ENCODE assay signal across 8 cellular contexts in genomic region chr1:88683848-88684481, GRCh38. TPM values are rescaled to one million over a fixed set of nuclear protein-coding genes. Genes with fewer than 3 reads are reported as not detected.
A peak's percentile ranks its signal among the peaks of the same experiment; 100 is the strongest.
DNase-seq lines count a peak whose midpoint lies in the region; ATAC-seq and TF ChIP-seq lines count a peak whose summit lies in the region.

TSS of gene PKN2 (plus strand) at chr1:88684273. CDS start at chr1:88684581, 308 bp downstream.

- no peaks in the 10 kb centered on the region for H3K36me3 ChIP-seq in ES-I3 (ENCODE audit: insufficient read depth, low read length)
- no peaks in the 10 kb centered on the region for H3K36me3 ChIP-seq in H7 (replicated peaks; ENCODE audit: control insufficient read depth, insufficient read depth, low read length)
- H3K36me3 ChIP-seq in Loucy (ENCODE audit: insufficient read depth, low read length) = no peaks in the 10 kb centered on the region

- H3K27me3 ChIP-seq in H7 (ENCODE audit: control insufficient read depth, insufficient read depth, low read length) (no peaks in the 10 kb centered on the region), Loucy (ENCODE audit: insufficient read depth, low read length, poor library complexity, severe bottlenecking) (no peaks in the 10 kb centered on the region)

- H3K4me1 Mint-ChIP-seq in natural killer cell = peaks cover 21 to 35% of the 10 kb centered on the region in 2 donors

- DNase-seq in H7 (peak; percentile 95), fibroblast of mammary gland (ENCODE audit: low read depth) (peak; percentile 97), natural killer cell (peak; percentile 95)
- peak; percentile 97 for DNase-seq in activated T-helper 9 cell treated with anti-CD3 and anti-CD28 coated beads, Interleukin-2, amount 50 U/mL, for 16 hours (ENCODE audit: low read depth)
- peak; percentile 98 for DNase-seq in stimulated activated naive CD4-positive, alpha-beta T cell treated with Interleukin-2 at 50 U/mL for 16 hours (lab: John Stamatoyannopoulos, UW)

- H3K79me2 ChIP-seq in Loucy (ENCODE audit: insufficient read depth, low read length) = peaks cover 56% of the 10 kb centered on the region

- peak; percentile 89 for TF ChIP-seq POLR2A in Raji (IDR thresholded peaks at IDR 0.05; ENCODE audit: insufficient read depth, low read depth, low read length)

- H3K4me1 ChIP-seq in ES-I3 (ENCODE audit: insufficient read depth, low read length) = no peaks in the 10 kb centered on the region; the same call in none of the 2 replicates
- peaks cover 36% of the 10 kb centered on the region for H3K4me1 ChIP-seq in Loucy (ENCODE audit: insufficient read depth, low read length, poor library complexity, severe bottlenecking)

- H3K9me3 Mint-ChIP-seq in natural killer cell = no peaks in the 10 kb centered on the region

- H3F3A ChIP-seq in Loucy (ENCODE audit: low read depth) = peaks cover 5% of the 10 kb centered on the region; the same call in 1 of the 2 replicates

- H3K27ac Mint-ChIP-seq in natural killer cell = peak within 1 kb of the TSS; percentile 94 to 96

- H3K9me3 ChIP-seq in ES-I3 (ENCODE audit: control insufficient read depth, insufficient read depth, low read length) (no peaks in the 10 kb centered on the region), Loucy (ENCODE audit: insufficient read depth, low read depth, low read length) (no peaks in the 10 kb centered on the region)

- peak within 1 kb of the TSS; percentile 98 for H3K4me3 ChIP-seq in H7 (ENCODE audit: insufficient read depth, low read depth, low read length)
- peak within 1 kb of the TSS; percentile 94 for H3K4me3 ChIP-seq in Loucy (ENCODE audit: low read length, poor library complexity, severe bottlenecking)
- H3K4me3 ChIP-seq in fibroblast of mammary gland (ENCODE audit: control insufficient read depth, low read depth, low read length) = peak within 1 kb of the TSS; percentile 88

- H3K27me3 Mint-ChIP-seq in natural killer cell (ENCODE audit: low read depth in 2 of 2) = no peaks in the 10 kb centered on the region

- H3K4me3 Mint-ChIP-seq in natural killer cell = peak within 1 kb of the TSS; percentile 98

- intact Hi-C loops in natural killer cell (cut with micrococcal nuclease) = loop anchor here (1.0 to 10.0 kb wide), 5 partner anchors 29 to 1979 kb away; partner anchors contain the start of genes GTF2B, HS2ST1, SELENOF and SH3GLB1

- H4K20me1 ChIP-seq in Loucy (ENCODE audit: insufficient read depth, low read length, poor library complexity, severe bottlenecking) = peaks cover 40% of the 10 kb centered on the region

- no peaks in the 10 kb centered on the region for H3K9me2 ChIP-seq in Loucy (replicated peaks; ENCODE audit: low read depth, low read length)

- peak; percentile 91 to 97 (median 93) for ATAC-seq in natural killer cell

- H3K9ac ChIP-seq in ES-I3 (ENCODE audit: low read depth, low read length) = peak within 1 kb of the TSS; percentile 83
- peak within 1 kb of the TSS; percentile 97 for H3K9ac ChIP-seq in Loucy (ENCODE audit: low read depth, low read length, poor library complexity, severe bottlenecking)

- H2AFZ ChIP-seq in Loucy (ENCODE audit: low read length) = peak within 1 kb of the TSS; percentile 95

- H3K4me2 ChIP-seq in Loucy (ENCODE audit: low read depth, low read length, poor library complexity, severe bottlenecking) = peak within 1 kb of the TSS; percentile 87

- TF ChIP-seq CTCF in Loucy (conservative IDR thresholded peaks at IDR 0.05; ENCODE audit: low read length) (no peak), fibroblast of mammary gland (conservative IDR thresholded peaks at IDR 0.05; ENCODE audit: control insufficient read depth, insufficient read depth, low read depth, low read length) (no peak), natural killer cell (IDR thresholded peaks at IDR 0.05) (no peak)

- no peaks in the 10 kb centered on the region for H3K36me3 Mint-ChIP-seq in natural killer cell

RNA-seq across cellular contexts. Expression of gene PKN2, which starts in this region (rescaled TPM):
- total RNA-seq in H7 (2014; rRNA removed; shearing (Covaris generic)) = 22.8 and 42.5 TPM in 2 replicates
- total RNA-seq in natural killer cell = 10 to 100 TPM; 40.8 to 50.1 (median 47.2) TPM

Comparison
In these comparisons a context has a peak if more than half of its experiments do, and no peak if none do; other contexts are left out.
1. Peak in every context shown above with its lines: DNase-seq, ATAC-seq and H3K4me3 ChIP-seq.